In genomic region chr10:119022846-119023552, GRCh38 we compare ENCODE assay signal across 12 cellular contexts.
DNase-seq lines count a peak whose midpoint lies in the region; ATAC-seq and FAIRE-seq lines count a peak whose summit lies in the region.
"Had no signal": no experiment of that assay in that cellular context is flagged by ENCODE, and none has a peak within 500 bp of the region (broad histone marks: within the 10 kb centered on the region; RNA-seq: fewer than 3 reads in every experiment).

No MANE protein-coding gene starts in this region.

- FAIRE-seq in RCC 7860 (lab: Jason Lieb, UNC), result peak; percentile 46
- FAIRE-seq: A204.1 had no signal

- H3K27me3 ChIP-seq in stomach smooth muscle (ENCODE audit: control insufficient read depth in 1 of 2, insufficient read depth in 2 of 2, low read length in 2 of 2), result no peaks in the 10 kb centered on the region
- H3K27me3 ChIP-seq: tibial nerve had no signal

- ATAC-seq in HG02970 (IDR thresholded peaks at IDR 0.05; ENCODE audit: low FRiP score, unreplicated experiment), result no peak

- DNase-seq in NCI-H2107 treated with DMSO at 0.1 percent for 48 hours (lab: John Stamatoyannopoulos, UW; ENCODE audit: unreplicated experiment) (peak; percentile 27), NCI-H2107 (lab: John Stamatoyannopoulos, UW) (no peak), RCC 7860 (ENCODE audit: low spot score) (peak; percentile 77), fibroblast of gingiva (ENCODE audit: low read depth) (peak; percentile 89), NOMO-1 treated with dmso at 0.1 percent for 144 hours (lab: John Stamatoyannopoulos, UW; ENCODE audit: unreplicated experiment) (no peak), NCI-H2081 (lab: John Stamatoyannopoulos, UW) (no peak)
- DNase-seq: GDM1; stimulated activated CD4-positive, alpha-beta T cell treated with anti-CD3 and anti-CD28 coated beads, Interleukin-2, amount 100 ng/mL, for 48 hours had no signal

- H3K36me3 ChIP-seq in stomach smooth muscle (ENCODE audit: control insufficient read depth in 2 of 2, insufficient read depth in 2 of 2, low read length in 2 of 2), result no peaks in the 10 kb centered on the region
- H3K36me3 ChIP-seq: tibial nerve had no signal

- no peak overlapping the region for H3K9ac ChIP-seq in stomach smooth muscle (ENCODE audit: low read length in 2 of 2)

- no peak overlapping the region for H3K4me3 ChIP-seq in stomach smooth muscle (ENCODE audit: low read length in 2 of 2)
- H3K4me3 ChIP-seq: tibial nerve had no signal

- H3K9me3 ChIP-seq in stomach smooth muscle (ENCODE audit: control insufficient read depth in 2 of 2, low read length in 2 of 2), result no peaks in the 10 kb centered on the region
- H3K9me3 ChIP-seq: tibial nerve had no signal

- peaks cover 36% of the 10 kb centered on the region for H3K4me1 ChIP-seq in stomach smooth muscle (ENCODE audit: control insufficient read depth, insufficient read depth, low read length)

- peak overlapping the region; percentile 55 for H3K27ac ChIP-seq in stomach smooth muscle (ENCODE audit: low read length)
- H3K27ac ChIP-seq: tibial nerve had no signal

Comparison
In these comparisons a context has a peak if more than half of its experiments do, and no peak if none do; other contexts are left out.
1. DNase-seq: peak in NCI-H2107 treated with DMSO at 0.1 percent for 48 hours (single experiment), RCC 7860 (single experiment) and fibroblast of gingiva (single experiment); none in NCI-H2107 (single experiment), NOMO-1 treated with dmso at 0.1 percent for 144 hours (single experiment) and NCI-H2081 (0 of 2).